In the genomic region with DNA sequence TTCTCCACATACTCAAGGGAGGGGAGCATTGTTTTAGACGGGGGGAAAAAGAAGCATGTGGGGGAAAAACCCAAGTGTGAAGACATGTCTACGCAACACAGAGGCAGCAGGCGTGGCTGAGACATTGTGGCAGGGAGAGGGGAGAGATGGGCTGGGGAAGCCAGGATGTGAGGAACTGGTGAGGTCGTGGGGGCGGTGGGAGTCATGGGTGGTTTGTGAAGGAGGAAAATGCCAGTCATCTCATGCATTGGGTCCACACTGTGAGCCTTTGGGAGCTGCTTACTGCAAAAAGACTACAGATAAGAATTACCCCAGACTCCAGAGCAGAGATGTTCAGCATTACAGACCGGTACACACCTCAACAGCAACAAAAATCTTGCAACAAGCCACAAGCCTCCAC, we compare ENCODE assay signal across 11 cellular contexts. TPM values are rescaled to one million over a fixed set of nuclear protein-coding genes. Genes with fewer than 3 reads are reported as not detected.
DNase-seq lines count a peak whose midpoint lies in the region; ATAC-seq and TF ChIP-seq lines count a peak whose summit lies in the region.
"Had no signal": no experiment of that assay in that cellular context is flagged by ENCODE, and none has a peak within 500 bp of the region (broad histone marks: within the 10 kb centered on the region; RNA-seq: fewer than 3 reads in every experiment).

No MANE protein-coding gene starts in this region.

- no peak overlapping the region for H3K9ac ChIP-seq in PC-3 (ENCODE audit: low read length)

- no TSS peak for BruUV-seq in PC-3 (replicated peaks; lab: Mats Ljungman, UMichigan)

- peak overlapping the region in 4 of 7 donors; percentile 37 to 83 (median 71) for H3K27ac Mint-ChIP-seq in CD4-positive, alpha-beta memory T cell

- ATAC-seq in PC-3: no peak
- ATAC-seq: left colon had no signal

- no peaks in the 10 kb centered on the region for H3F3A ChIP-seq in PC-3 (ENCODE audit: low read length, unreplicated experiment)

- H3K4me1 Mint-ChIP-seq in CD4-positive, alpha-beta memory T cell: peaks cover 18 to 39% (median 22%) of the 10 kb centered on the region in 4 donors

- H3K4me3 Mint-ChIP-seq in CD4-positive, alpha-beta memory T cell: peak overlapping the region; percentile 57 to 94 (median 81)

- DNase-seq in CD4-positive, alpha-beta memory T cell: peak in 2 of 5 donors; percentile 28 to 57
- DNase-seq in activated CD4-positive, alpha-beta T cell treated with anti-CD3 and anti-CD28 coated beads, Interleukin-2, amount 50 U/mL, for 4 hours: peak; percentile 38 to 56
- DNase-seq in stimulated activated CD4-positive, alpha-beta T cell treated with anti-CD3 and anti-CD28 coated beads, Interleukin-15, amount 100 ng/mL, for 24 hours: peak; percentile 75
- DNase-seq in NAMALWA (ENCODE audit: low spot score): no peak
- DNase-seq in LoVo (ENCODE audit: low spot score): no peak
- no peak for DNase-seq in NCI-H1105 treated with DMSO at 0.1 percent for 48 hours (lab: John Stamatoyannopoulos, UW)
- DNase-seq in PC-3: no peak
- DNase-seq: left colon, NCI-H774 had no signal

- POLR2A ChIA-PET in CD4-positive, alpha-beta memory T cell (lab: Charles Lee; ENCODE audit: partially characterized antibody): interaction anchor here (0.6 to 4.9 kb wide), 5 partner anchors 12 to 64 kb away, joined by 3 to 71 read pairs (median 3); no protein-coding TSS in a partner anchor
- POLR2A ChIA-PET in PC-3 (lab: Charles Lee; ENCODE audit: unreplicated experiment): no interaction called here

- CTCF ChIA-PET in CD4-positive, alpha-beta memory T cell (lab: Charles Lee; ENCODE audit: partially characterized antibody): interaction anchor here (1.6 to 3.6 kb wide), 3 partner anchors 17 to 63 kb away, joined by 9 to 23 read pairs (median 11); no protein-coding TSS in a partner anchor
- CTCF ChIA-PET in PC-3 (lab: Charles Lee): no interaction called here

- no peaks in the 10 kb centered on the region for H3K36me3 ChIP-seq in CD4-positive, alpha-beta memory T cell (ENCODE audit: insufficient read depth, low read length)
- H3K36me3 ChIP-seq in PC-3 (ENCODE audit: low read depth, low read length): no peaks in the 10 kb centered on the region
- H3K36me3 ChIP-seq: breast epithelium had no signal

- H3K4me1 ChIP-seq in CD4-positive, alpha-beta memory T cell (ENCODE audit: insufficient read depth, low read length): peaks cover 36% of the 10 kb centered on the region
- 0 out of 2 replicates have a peak, but pooled peaks cover 3% of the 10 kb centered on the region for H3K4me1 ChIP-seq in PC-3 (ENCODE audit: insufficient read depth, low read length)

- H3K9me3 Mint-ChIP-seq in CD4-positive, alpha-beta memory T cell: peaks cover 0 to 5% (median under 1%) of the 10 kb centered on the region in 8 donors

- no peaks in the 10 kb centered on the region for H3K79me2 ChIP-seq in PC-3 (ENCODE audit: low read length)

- no peaks in the 10 kb centered on the region for H3K9me3 ChIP-seq in CD4-positive, alpha-beta memory T cell (ENCODE audit: control insufficient read depth in 1 of 2, low read length in 2 of 2)
- no peaks in the 10 kb centered on the region for H3K9me3 ChIP-seq in PC-3 (ENCODE audit: low read length)

- TF ChIP-seq CTCF in PC-3 (conservative IDR thresholded peaks at IDR 0.05; ENCODE audit: low read depth, low read length): no peak

- no peak overlapping the region for H3K4me2 ChIP-seq in PC-3 (ENCODE audit: low read length)

- peak overlapping the region in 1 of 2 donors; percentile 62 for H3K4me3 ChIP-seq in CD4-positive, alpha-beta memory T cell (ENCODE audit: low read length in 2 of 2)
- H3K4me3 ChIP-seq in PC-3 (ENCODE audit: low read length): no peak overlapping the region

- intact Hi-C loops in CD4-positive, alpha-beta memory T cell (cut with micrococcal nuclease): loop anchor here (2.0 kb wide), 1 partner anchor 13 kb away; no protein-coding TSS in a partner anchor
- intact Hi-C loops in PC-3 (cut with micrococcal nuclease): no loop called here

- no peaks in the 10 kb centered on the region for H3K27me3 ChIP-seq in CD4-positive, alpha-beta memory T cell (ENCODE audit: insufficient read depth, low read length)
- H3K27me3 ChIP-seq in PC-3 (ENCODE audit: low read length): peaks cover 22% of the 10 kb centered on the region

- no peaks in the 10 kb centered on the region for H3K9me2 ChIP-seq in PC-3 (replicated peaks; ENCODE audit: low read length)

- peak overlapping the region; percentile 28 for H3K27ac ChIP-seq in CD4-positive, alpha-beta memory T cell (ENCODE audit: low read depth, low read length)
- H3K27ac ChIP-seq in angular gyrus (ENCODE audit: low read depth, low read length) (peak overlapping the region; percentile 26), PC-3 (ENCODE audit: low read length) (no peak overlapping the region)
- H3K27ac ChIP-seq: breast epithelium had no signal

- H3K27me3 Mint-ChIP-seq in CD4-positive, alpha-beta memory T cell: peaks cover 2% of the 10 kb centered on the region in 2 donors

- peaks cover 0 to 5% of the 10 kb centered on the region in 2 donors for H3K36me3 Mint-ChIP-seq in CD4-positive, alpha-beta memory T cell

- H4K20me1 ChIP-seq in PC-3 (ENCODE audit: low read length): no peaks in the 10 kb centered on the region

- H2AFZ ChIP-seq in PC-3 (ENCODE audit: low read length): no peak overlapping the region

RNA-seq across cellular contexts. Expression of gene JAKMIP1, which starts 2.1 kb away (rescaled TPM):
- 1 to 10 TPM; 3.0 to 3.7 TPM for total RNA-seq in CD4-positive, alpha-beta memory T cell
- 10 to 100 TPM in 1 of 2 donors, 1 to 10 TPM in 1; 2.5 to 11.5 TPM for polyA plus RNA-seq in CD4-positive, alpha-beta memory T cell
- total RNA-seq in PC-3 (2014; rRNA removed): 0.04 and 0.75 TPM in 2 replicates

Comparison
In these comparisons a context has a peak if more than half of its experiments do, and no peak if none do; other contexts are left out.
1. DNase-seq: peak in activated CD4-positive, alpha-beta T cell treated with anti-CD3 and anti-CD28 coated beads, Interleukin-2, amount 50 U/mL, for 4 hours (2 of 2) and stimulated activated CD4-positive, alpha-beta T cell treated with anti-CD3 and anti-CD28 coated beads, Interleukin-15, amount 100 ng/mL, for 24 hours (single experiment); none in NAMALWA (single experiment), LoVo (single experiment), NCI-H1105 treated with DMSO at 0.1 percent for 48 hours (single experiment) and PC-3 (single experiment).